ENCODE assay signal across 9 cellular contexts in genomic region chr19:52484111-52484743, GRCh38. TPM values are rescaled to one million over a fixed set of nuclear protein-coding genes. Genes with fewer than 3 reads are reported as not detected.
"Had no signal": no experiment of that assay in that cellular context is flagged by ENCODE, and none has a peak within 500 bp of the region (broad histone marks: within the 10 kb centered on the region; RNA-seq: fewer than 3 reads in every experiment).

No MANE protein-coding gene starts in this region.

RNA-seq across cellular contexts. Expression of gene ZNF578, which starts 30.9 kb away (rescaled TPM):
- total RNA-seq: astrocyte had no signal

RNA-seq across cellular contexts. Expression of gene ZNF534, which starts 55.3 kb away (rescaled TPM):
- total RNA-seq: activated CD4-positive, alpha-beta memory T cell treated with anti-CD3 and anti-CD28 coated beads, Interleukin-2, amount 10 ng/mL, durations not matched to agents 7 days and 5 days; activated CD4-positive, alpha-beta T cell treated with anti-CD3 and anti-CD28 coated beads, Interleukin-2, amount 10 ng/mL, durations not matched to agents 7 days and 5 days; activated naive CD4-positive, alpha-beta T cell treated with anti-CD3 and anti-CD28 coated beads, Interleukin-2, amount 50 U/mL, for 72 hours; activated naive CD8-positive, alpha-beta T cell treated with anti-CD3 and anti-CD28 coated beads, Interleukin-2, amount 10 ng/mL, durations not matched to agents 7 days and 5 days; activated T-cell treated with anti-CD3 and anti-CD28 coated beads, Interleukin-2, amount 50 U/mL, for 72 hours; astrocyte; bronchial epithelial cell had no signal
- polyA plus RNA-seq: adipose tissue, foreskin keratinocyte had no signal
